Comparison of ENCODE assay signal across 1 cellular context in the genomic region with DNA sequence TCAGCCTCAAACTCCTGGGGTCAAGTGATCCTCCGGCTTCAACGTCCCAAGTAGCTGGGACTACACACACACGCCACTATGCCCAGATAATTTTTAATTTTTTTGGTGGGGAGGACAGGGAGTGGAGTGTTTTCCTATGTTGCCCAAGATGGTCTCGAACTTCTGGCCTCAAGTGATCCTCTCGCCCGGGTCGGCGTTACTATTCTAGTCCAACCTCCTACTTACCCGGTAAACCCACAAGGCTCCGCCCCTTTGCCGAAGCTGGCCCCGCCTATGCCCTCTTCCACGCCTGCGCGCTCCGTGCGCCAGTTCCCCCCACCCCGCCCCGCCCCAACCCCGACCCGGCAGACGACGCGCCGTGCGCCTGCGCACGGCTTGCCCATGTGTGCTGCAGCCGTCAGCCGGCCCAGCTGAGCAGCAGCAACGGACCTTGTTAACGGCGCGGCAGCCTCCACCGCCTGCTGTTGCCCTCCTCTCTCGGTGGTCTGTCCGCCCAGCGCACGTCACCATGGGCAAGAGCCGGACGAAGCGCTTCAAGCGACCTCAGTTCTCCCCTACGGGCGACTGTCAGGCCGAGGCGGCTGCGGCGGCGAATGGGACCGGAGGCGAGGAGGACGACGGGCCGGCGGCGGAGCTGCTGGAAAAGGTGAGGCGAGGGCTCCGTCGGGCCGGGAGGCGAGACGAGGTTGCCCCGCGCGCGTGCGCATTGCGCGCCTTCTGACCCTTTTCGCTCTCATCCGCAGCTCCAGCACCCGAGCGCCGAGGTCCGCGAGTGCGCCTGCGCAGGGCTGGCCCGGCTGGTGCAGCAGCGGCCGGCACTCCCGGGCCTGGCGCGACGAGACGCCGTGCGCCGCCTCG.
TF ChIP-seq lines count a peak whose summit lies in the region.

Gene HEATR3 (plus strand): TSS at position 347 of the 858 bp plus-strand sequence. CDS start 162 bp downstream, at position 509.

TF ChIP-seq in HepG2, 621 proteins besides CTCF, POLR2A, EP300 and RAD21 (continued from another document and continues in another):
- TF ChIP-seq, protein P1, sequence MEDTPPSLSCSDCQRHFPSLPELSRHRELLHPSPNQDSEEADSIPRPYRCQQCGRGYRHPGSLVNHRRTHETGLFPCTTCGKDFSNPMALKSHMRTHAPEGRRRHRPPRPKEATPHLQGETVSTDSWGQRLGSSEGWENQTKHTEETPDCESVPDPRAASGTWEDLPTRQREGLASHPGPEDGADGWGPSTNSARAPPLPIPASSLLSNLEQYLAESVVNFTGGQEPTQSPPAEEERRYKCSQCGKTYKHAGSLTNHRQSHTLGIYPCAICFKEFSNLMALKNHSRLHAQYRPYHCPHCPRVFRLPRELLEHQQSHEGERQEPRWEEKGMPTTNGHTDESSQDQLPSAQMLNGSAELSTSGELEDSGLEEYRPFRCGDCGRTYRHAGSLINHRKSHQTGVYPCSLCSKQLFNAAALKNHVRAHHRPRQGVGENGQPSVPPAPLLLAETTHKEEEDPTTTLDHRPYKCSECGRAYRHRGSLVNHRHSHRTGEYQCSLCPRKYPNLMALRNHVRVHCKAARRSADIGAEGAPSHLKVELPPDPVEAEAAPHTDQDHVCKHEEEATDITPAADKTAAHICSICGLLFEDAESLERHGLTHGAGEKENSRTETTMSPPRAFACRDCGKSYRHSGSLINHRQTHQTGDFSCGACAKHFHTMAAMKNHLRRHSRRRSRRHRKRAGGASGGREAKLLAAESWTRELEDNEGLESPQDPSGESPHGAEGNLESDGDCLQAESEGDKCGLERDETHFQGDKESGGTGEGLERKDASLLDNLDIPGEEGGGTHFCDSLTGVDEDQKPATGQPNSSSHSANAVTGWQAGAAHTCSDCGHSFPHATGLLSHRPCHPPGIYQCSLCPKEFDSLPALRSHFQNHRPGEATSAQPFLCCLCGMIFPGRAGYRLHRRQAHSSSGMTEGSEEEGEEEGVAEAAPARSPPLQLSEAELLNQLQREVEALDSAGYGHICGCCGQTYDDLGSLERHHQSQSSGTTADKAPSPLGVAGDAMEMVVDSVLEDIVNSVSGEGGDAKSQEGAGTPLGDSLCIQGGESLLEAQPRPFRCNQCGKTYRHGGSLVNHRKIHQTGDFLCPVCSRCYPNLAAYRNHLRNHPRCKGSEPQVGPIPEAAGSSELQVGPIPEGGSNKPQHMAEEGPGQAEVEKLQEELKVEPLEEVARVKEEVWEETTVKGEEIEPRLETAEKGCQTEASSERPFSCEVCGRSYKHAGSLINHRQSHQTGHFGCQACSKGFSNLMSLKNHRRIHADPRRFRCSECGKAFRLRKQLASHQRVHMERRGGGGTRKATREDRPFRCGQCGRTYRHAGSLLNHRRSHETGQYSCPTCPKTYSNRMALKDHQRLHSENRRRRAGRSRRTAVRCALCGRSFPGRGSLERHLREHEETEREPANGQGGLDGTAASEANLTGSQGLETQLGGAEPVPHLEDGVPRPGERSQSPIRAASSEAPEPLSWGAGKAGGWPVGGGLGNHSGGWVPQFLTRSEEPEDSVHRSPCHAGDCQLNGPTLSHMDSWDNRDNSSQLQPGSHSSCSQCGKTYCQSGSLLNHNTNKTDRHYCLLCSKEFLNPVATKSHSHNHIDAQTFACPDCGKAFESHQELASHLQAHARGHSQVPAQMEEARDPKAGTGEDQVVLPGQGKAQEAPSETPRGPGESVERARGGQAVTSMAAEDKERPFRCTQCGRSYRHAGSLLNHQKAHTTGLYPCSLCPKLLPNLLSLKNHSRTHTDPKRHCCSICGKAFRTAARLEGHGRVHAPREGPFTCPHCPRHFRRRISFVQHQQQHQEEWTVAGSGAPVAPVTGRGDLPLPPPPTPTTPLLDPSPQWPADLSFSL (CRISPR knock-in tag; IDR thresholded peaks at IDR 0.05), result no peak
- TF ChIP-seq NFIC (IDR thresholded peaks at IDR 0.05; ENCODE audit: low read length) (no peak), ONECUT2 (CRISPR knock-in tag; IDR thresholded peaks at IDR 0.05) (peak; percentile 44; the same call in 1 of the 2 replicates), ZBTB44 (CRISPR knock-in tag; IDR thresholded peaks at IDR 0.05) (peak; percentile 89; the same call in 1 of the 2 replicates), ZNF770 (CRISPR knock-in tag; IDR thresholded peaks at IDR 0.05) (0 out of 2 replicates have a peak, but pooled peaks have one; percentile 1), ZNF776 (CRISPR knock-in tag; IDR thresholded peaks at IDR 0.05) (peak; percentile 87), ZSCAN20 (CRISPR knock-in tag; IDR thresholded peaks at IDR 0.05; ENCODE audit: borderline replicate concordance) (no peak; the same call in 1 of the 2 replicates), SRF (IDR thresholded peaks at IDR 0.05; ENCODE audit: low read depth, low read length) (no peak), LCORL (IDR thresholded peaks at IDR 0.05) (no peak), LCORL (CRISPR knock-in tag; IDR thresholded peaks at IDR 0.05) (peak; percentile 71), RXRB (CRISPR knock-in tag; IDR thresholded peaks at IDR 0.05; ENCODE audit: borderline replicate concordance) (peak; percentile 64), HNRNPL (IDR thresholded peaks at IDR 0.05; ENCODE audit: low read depth, low read length) (no peak), ZNF768 (CRISPR knock-in tag; IDR thresholded peaks at IDR 0.05) (peak; percentile 68; the same call in 1 of the 2 replicates), NCOA5 (CRISPR knock-in tag; IDR thresholded peaks at IDR 0.05) (no peak), NBN (conservative IDR thresholded peaks at IDR 0.05) (no peak), MIER2 (CRISPR knock-in tag; IDR thresholded peaks at IDR 0.05) (peak; percentile 41; the same call in 1 of the 2 replicates), ZNF501 (CRISPR knock-in tag; IDR thresholded peaks at IDR 0.05) (no peak; the same call in none of the 2 replicates), ZNF383 (CRISPR knock-in tag; IDR thresholded peaks at IDR 0.05; ENCODE audit: borderline replicate concordance) (no peak; the same call in 1 of the 2 replicates), CREM (IDR thresholded peaks at IDR 0.05) (no peak), CREM (CRISPR knock-in tag; IDR thresholded peaks at IDR 0.05) (no peak), DMAP1 (CRISPR knock-in tag; IDR thresholded peaks at IDR 0.05) (peak; percentile 98), POLR2AphosphoS5 (IDR thresholded peaks at IDR 0.05; ENCODE audit: low read depth, low read length) (peak; percentile 92), JDP2 (CRISPR knock-in tag; IDR thresholded peaks at IDR 0.05; ENCODE audit: borderline replicate concordance) (no peak), GFI1 (CRISPR knock-in tag; IDR thresholded peaks at IDR 0.05; ENCODE audit: borderline replicate concordance) (no peak), ZNF530 (CRISPR knock-in tag; IDR thresholded peaks at IDR 0.05; ENCODE audit: low read depth) (no peak), KMT2B (CRISPR knock-in tag; IDR thresholded peaks at IDR 0.05) (peak; percentile 86), SNRNP70 (IDR thresholded peaks at IDR 0.05; ENCODE audit: low read depth, low read length) (no peak), RORA (CRISPR knock-in tag; IDR thresholded peaks at IDR 0.05) (no peak), ZNF598 (CRISPR knock-in tag; IDR thresholded peaks at IDR 0.05; ENCODE audit: borderline replicate concordance) (peak; percentile 68; the same call in 1 of the 2 replicates), ZNF441 (CRISPR knock-in tag; IDR thresholded peaks at IDR 0.05; ENCODE audit: borderline replicate concordance) (no peak), MAZ (IDR thresholded peaks at IDR 0.05; ENCODE audit: borderline replicate concordance, low read depth, low read length) (peak; percentile 77; the same call in 1 of the 2 replicates), MAZ (CRISPR knock-in tag; IDR thresholded peaks at IDR 0.05; ENCODE audit: low read depth) (peak; percentile 81; the same call in 1 of the 2 replicates), ZNF615 (CRISPR knock-in tag; IDR thresholded peaks at IDR 0.05; ENCODE audit: borderline replicate concordance) (no peak), ZNF569 (CRISPR knock-in tag; IDR thresholded peaks at IDR 0.05; ENCODE audit: borderline replicate concordance) (no peak), CERS6 (CRISPR knock-in tag; IDR thresholded peaks at IDR 0.05) (peak; percentile 51; the same call in 1 of the 2 replicates), NFKB2 (CRISPR knock-in tag; IDR thresholded peaks at IDR 0.05; ENCODE audit: borderline replicate concordance) (peak; percentile 72), SRSF9 (IDR thresholded peaks at IDR 0.05; ENCODE audit: borderline replicate concordance, insufficient read depth, low read depth, low read length, poor library complexity, severe bottlenecking) (no peak), ZSCAN30 (CRISPR knock-in tag; IDR thresholded peaks at IDR 0.05) (no peak), SMYD3 (CRISPR knock-in tag; IDR thresholded peaks at IDR 0.05) (no peak), KLF6 (CRISPR knock-in tag; IDR thresholded peaks at IDR 0.05) (peak; percentile 67), ZNF749 (CRISPR knock-in tag; IDR thresholded peaks at IDR 0.05; ENCODE audit: borderline replicate concordance) (peak; percentile 93; the same call in 1 of the 2 replicates), RBAK (CRISPR knock-in tag; IDR thresholded peaks at IDR 0.05) (no peak), CEBPZ (IDR thresholded peaks at IDR 0.05; ENCODE audit: low read length) (no peak), ZIK1 (CRISPR knock-in tag; IDR thresholded peaks at IDR 0.05; ENCODE audit: borderline replicate concordance, low read depth) (no peak; the same call in 1 of the 2 replicates), ELF4 (CRISPR knock-in tag; IDR thresholded peaks at IDR 0.05; ENCODE audit: borderline replicate concordance) (no peak), JUND (CRISPR knock-in tag; IDR thresholded peaks at IDR 0.05) (peak; percentile 60; the same call in 1 of the 2 replicates), ZNF138 (CRISPR knock-in tag; IDR thresholded peaks at IDR 0.05; ENCODE audit: low read depth) (no peak), SSRP1 (CRISPR knock-in tag; IDR thresholded peaks at IDR 0.05) (no peak)
- TF ChIP-seq, protein P2, sequence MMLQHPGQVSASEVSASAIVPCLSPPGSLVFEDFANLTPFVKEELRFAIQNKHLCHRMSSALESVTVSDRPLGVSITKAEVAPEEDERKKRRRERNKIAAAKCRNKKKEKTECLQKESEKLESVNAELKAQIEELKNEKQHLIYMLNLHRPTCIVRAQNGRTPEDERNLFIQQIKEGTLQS (CRISPR knock-in tag; IDR thresholded peaks at IDR 0.05), result peak; percentile 61
- TF ChIP-seq, protein P3, sequence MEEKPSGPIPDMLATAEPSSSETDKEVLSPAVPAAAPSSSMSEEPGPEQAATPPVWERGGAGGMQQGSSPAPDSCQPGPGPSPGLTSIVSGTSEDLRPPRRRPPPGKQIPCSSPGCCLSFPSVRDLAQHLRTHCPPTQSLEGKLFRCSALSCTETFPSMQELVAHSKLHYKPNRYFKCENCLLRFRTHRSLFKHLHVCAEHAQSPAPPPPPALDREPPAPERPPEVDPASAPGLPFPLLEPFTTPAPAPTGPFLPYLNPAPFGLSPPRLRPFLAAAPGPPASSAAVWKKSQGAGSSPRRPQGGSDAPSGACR (CRISPR knock-in tag; IDR thresholded peaks at IDR 0.05), result peak; percentile 88
